ENCODE assay signal across 8 cellular contexts in genomic region chr9:110156902-110157301, GRCh38. TPM values are rescaled to one million over a fixed set of nuclear protein-coding genes. Genes with fewer than 3 reads are reported as not detected.
A peak's percentile ranks its signal among the peaks of the same experiment; 100 is the strongest.
DNase-seq lines count a peak whose midpoint lies in the region; ATAC-seq, FAIRE-seq and TF ChIP-seq lines count a peak whose summit lies in the region.

No MANE protein-coding gene starts in this region.

- TF ChIP-seq CTCF in OCI-LY7 (conservative IDR thresholded peaks at IDR 0.05; ENCODE audit: low read length) (no peak), thyroid gland (IDR thresholded peaks at IDR 0.05) (no peak)

- FAIRE-seq in urothelium cell line (lab: Jason Lieb, UNC): no peak

- no TSS peak for BruUV-seq in OCI-LY7 (replicated peaks; lab: Mats Ljungman, UMichigan)

- no peaks in the 10 kb centered on the region for H3K9me3 ChIP-seq in OCI-LY7 (ENCODE audit: low read length)
- no peaks in the 10 kb centered on the region for H3K9me3 ChIP-seq in thyroid gland

- POLR2A ChIA-PET in OCI-LY7 (lab: Charles Lee): interaction anchor here (1.2 to 2.1 kb wide), 5 partner anchors 9 to 27 kb away, joined by 3 to 11 read pairs (median 5); no protein-coding TSS in a partner anchor

- CTCF ChIA-PET in OCI-LY7 (lab: Charles Lee; ENCODE audit: unreplicated experiment): interaction anchor here (0.9 kb wide), 1 partner anchor 253 kb away, joined by 3 read pairs; no protein-coding TSS in a partner anchor

- H3K4me2 ChIP-seq in OCI-LY7 (ENCODE audit: low read length): peak overlapping the region; percentile 74

- TF ChIP-seq POLR2A in thyroid gland (IDR thresholded peaks at IDR 0.05): no peak

- H3K27ac ChIP-seq in OCI-LY7 (ENCODE audit: low read depth, low read length, poor library complexity, severe bottlenecking): peak overlapping the region; percentile 61
- H3K27ac ChIP-seq in thyroid gland: peak overlapping the region in 1 of 3 donors; percentile 54

- no peak overlapping the region for H2AFZ ChIP-seq in OCI-LY7 (ENCODE audit: low read length)

- ATAC-seq in GM18858 (IDR thresholded peaks at IDR 0.05; ENCODE audit: unreplicated experiment) (peak; percentile 82), HG02981 (IDR thresholded peaks at IDR 0.05; ENCODE audit: unreplicated experiment) (peak; percentile 64)

- H3K79me2 ChIP-seq in OCI-LY7 (ENCODE audit: insufficient read depth, low read depth, low read length): peaks cover 100% of the 10 kb centered on the region

- DNase-seq in AG20443 (ENCODE audit: low spot score) (peak; percentile 83), OCI-LY7 (ENCODE audit: low spot score) (peak; percentile 70), fibroblast of peridontal ligament (ENCODE audit: extremely low read depth) (peak; percentile 97), urothelium cell line (ENCODE audit: low spot score) (no peak), islet precursor cell (no peak), thyroid gland (no peak)

- intact Hi-C loops in OCI-LY7 (cut with micrococcal nuclease; ENCODE audit: unreplicated experiment) (no loop called here), thyroid gland (cut with DNase I) (loop anchor here (2.0 kb wide), 1 partner anchor 254 kb away; no protein-coding TSS in a partner anchor)

- H3K27me3 ChIP-seq in thyroid gland: no peaks in the 10 kb centered on the region

- H4K20me1 ChIP-seq in OCI-LY7 (ENCODE audit: insufficient read depth, low read length): peaks cover 32% of the 10 kb centered on the region

- 53 to 66% methylated on average over 4 of the region's 4 CpGs for WGBS in thyroid gland, 2 donors

- peak overlapping the region; percentile 16 for H3K4me3 ChIP-seq in OCI-LY7 (ENCODE audit: low read depth, low read length, poor library complexity, severe bottlenecking)
- no peak overlapping the region for H3K4me3 ChIP-seq in thyroid gland (replicated peaks in 1 of 3)

- H3K36me3 ChIP-seq in OCI-LY7 (ENCODE audit: insufficient read depth, low read length) (peaks cover 99% of the 10 kb centered on the region), thyroid gland (no peaks in the 10 kb centered on the region)

- H3K4me1 ChIP-seq in OCI-LY7 (ENCODE audit: insufficient read depth, low read length, poor library complexity, severe bottlenecking): peaks cover 77% of the 10 kb centered on the region
- peaks cover 20 to 37% of the 10 kb centered on the region in 2 donors for H3K4me1 ChIP-seq in thyroid gland

- no peaks in the 10 kb centered on the region for H3K9me2 ChIP-seq in OCI-LY7 (ENCODE audit: insufficient read depth, low read length)

RNA-seq across cellular contexts. Expression of gene C9orf152, which starts 51.1 kb away (rescaled TPM):
- total RNA-seq in OCI-LY7 (2014; rRNA removed; shearing (Covaris generic)): not detected in 2 replicates
- not detected in 2 replicates for total RNA-seq in OCI-LY7 (2022)
- total RNA-seq in thyroid gland: under 1 TPM in 2 of 4 donors, not detected in 2; 0.20 to 0.33 TPM

Comparison
In these comparisons a context has a peak if more than half of its experiments do, and no peak if none do; other contexts are left out.
1. DNase-seq: peak in AG20443 (single experiment), OCI-LY7 (single experiment) and fibroblast of peridontal ligament (single experiment); none in urothelium cell line (single experiment), islet precursor cell (single experiment) and thyroid gland (0 of 2).